Comparison of ENCODE assay signal across 21 cellular contexts in genomic region chr2:102016399-102016955, GRCh38. TPM values are rescaled to one million over a fixed set of nuclear protein-coding genes. Genes with fewer than 3 reads are reported as not detected.
"Had no signal": no experiment of that assay in that cellular context is flagged by ENCODE, and none has a peak within 500 bp of the region (broad histone marks: within the 10 kb centered on the region; RNA-seq: fewer than 3 reads in every experiment).

No MANE protein-coding gene starts in this region.

- H3K9me3 ChIP-seq: mucosa of descending colon, neutrophil, psoas muscle, right lobe of liver, suprapubic skin, thyroid gland had no signal

- H3K4me2 ChIP-seq: hepatocyte had no signal

- H3K4me3 ChIP-seq: hepatocyte, mucosa of descending colon, psoas muscle, right lobe of liver, suprapubic skin, thyroid gland had no signal

- H3K27ac ChIP-seq: hepatocyte, psoas muscle, right lobe of liver, suprapubic skin, thyroid gland had no signal

- ATAC-seq: left colon; left ventricle myocardium superior; mucosa of descending colon; naive thymus-derived CD8-positive, alpha-beta T cell; psoas muscle; right lobe of liver; stimulated activated effector memory CD8-positive, alpha-beta T cell treated with anti-CD3 and anti-CD28 coated beads, Interleukin-12 subunit alpha, Interleukin-12 subunit beta, amount 100 ng/mL, for 72 hours; stimulated activated naive CD8-positive, alpha-beta T cell treated with anti-CD3 and anti-CD28 coated beads, Interleukin-15, Interleukin-2, amounts not matched to agents 100 U/mL and 50 U/mL, for 24 hours had no signal

- FAIRE-seq: endometrium, urothelium cell line had no signal

- DNase-seq: effector memory CD4-positive, alpha-beta T cell; foreskin melanocyte; head of caudate nucleus; left colon; left ventricle myocardium superior; mucosa of descending colon; naive thymus-derived CD8-positive, alpha-beta T cell; psoas muscle; retina; right lobe of liver; stimulated activated CD4-positive, alpha-beta T cell treated with anti-CD3 and anti-CD28 coated beads, Interleukin-4, amount 100 ng/mL, for 1 hour; stimulated activated CD8-positive, alpha-beta memory T cell treated with anti-CD3 and anti-CD28 coated beads, Interleukin-4, amount 100 ng/mL, for 48 hours; stimulated activated naive CD8-positive, alpha-beta T cell treated with anti-CD3 and anti-CD28 coated beads, Interleukin-15, Interleukin-2, amounts not matched to agents 100 U/mL and 50 U/mL, for 24 hours; thyroid gland had no signal

RNA-seq across cellular contexts. Expression of gene IL1R2, which starts 24.7 kb away (rescaled TPM):
- total RNA-seq: naive thymus-derived CD8-positive, alpha-beta T cell had no signal
- polyA plus RNA-seq: naive thymus-derived CD8-positive, alpha-beta T cell; neural cell had no signal
